Comparison of ENCODE assay signal across 10 cellular contexts in the genomic region with DNA sequence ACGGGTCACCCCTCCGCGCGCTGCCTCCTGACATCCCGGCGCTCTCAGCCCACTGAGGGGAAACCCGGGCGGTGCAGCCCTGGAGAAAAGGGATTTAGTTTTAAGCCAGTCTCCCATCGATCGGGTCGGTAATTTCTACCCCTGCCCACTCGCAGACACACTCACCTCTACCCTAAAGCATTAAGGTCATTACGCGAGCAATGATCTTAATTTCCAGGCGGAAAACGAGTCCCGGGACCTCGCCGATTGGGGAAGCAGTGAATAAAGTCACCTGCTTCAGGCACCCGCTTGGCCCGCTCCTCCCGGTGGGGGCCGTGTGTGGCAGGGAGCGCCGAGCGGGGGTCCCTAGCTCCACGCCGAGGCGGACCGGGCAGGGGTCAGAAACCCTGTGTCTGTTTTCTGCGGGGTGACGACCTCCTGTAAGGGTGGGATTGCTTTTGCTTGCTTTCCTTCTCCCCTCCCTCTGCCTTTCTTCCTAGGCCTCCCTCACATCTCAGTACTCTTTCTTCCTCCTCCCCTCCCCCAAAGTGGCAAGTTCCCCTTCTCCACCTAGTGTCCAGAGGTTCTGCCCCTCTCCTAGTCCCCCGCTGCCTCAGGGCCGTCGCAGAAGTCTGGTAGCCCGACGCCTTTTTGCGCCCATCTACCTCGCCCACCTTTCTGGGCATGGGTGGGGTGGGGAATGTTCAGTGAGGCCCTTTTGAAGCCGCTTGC.
DNase-seq lines count a peak whose midpoint lies in the region; ATAC-seq and TF ChIP-seq lines count a peak whose summit lies in the region.
"Had no signal": no experiment of that assay in that cellular context is flagged by ENCODE, and none has a peak within 500 bp of the region (broad histone marks: within the 10 kb centered on the region; RNA-seq: fewer than 3 reads in every experiment).

No MANE protein-coding gene starts in this region.

- H3K27ac ChIP-seq in GM23248 (no peak overlapping the region), ascending aorta (peak overlapping the region; percentile 72 to 77), iPS DF 6.9 (ENCODE audit: low read length) (no peak overlapping the region), sigmoid colon (peak overlapping the region; percentile 95 to 99 (median 98))

- H2AFZ ChIP-seq in GM23248, result peak overlapping the region; percentile 75

- H3K79me2 ChIP-seq in GM23248 (ENCODE audit: insufficient read depth), result no peaks in the 10 kb centered on the region

- H3K4me1 ChIP-seq in GM23248 (ENCODE audit: insufficient read depth) (no peaks in the 10 kb centered on the region), ascending aorta (peaks cover 15 to 26% of the 10 kb centered on the region in 2 donors), iPS DF 6.9 (ENCODE audit: control insufficient read depth, insufficient read depth, low read length) (peaks cover 2% of the 10 kb centered on the region; the same call in 1 of the 2 replicates), sigmoid colon (peaks cover 0 to 46% (median 37%) of the 10 kb centered on the region in 4 donors)

- H3K4me2 ChIP-seq in GM23248 (ENCODE audit: unreplicated experiment), result peak overlapping the region; percentile 95

- in situ Hi-C loops in GM23248 (cut with MboI), result no loop called here

- no peak for DNase-seq in GM23248
- peak in 1 of 2 donors; percentile 68 for DNase-seq in ascending aorta (ENCODE audit: low spot score in 2 of 2)
- DNase-seq in iPS DF 6.9 (ENCODE audit: low read depth, low spot score), result no peak
- DNase-seq in sigmoid colon, result peak; percentile 82
- DNase-seq in NCI-H1417 treated with DMSO at 0.1 percent for 48 hours (lab: John Stamatoyannopoulos, UW), result no peak
- no peak for DNase-seq in NCI-H1930 (lab: John Stamatoyannopoulos, UW)
- DNase-seq: activated CD8-positive, alpha-beta memory T cell treated with anti-CD3 and anti-CD28 coated beads, Interleukin-2, amount 50 U/mL, for 48 hours; NCI-H446 treated with DMSO at 0.1 percent for 48 hours had no signal

- 65 to 73% methylated on average over 36 to 40 of the region's 40 CpGs for WGBS in GM23248 (ENCODE audit: low coverage in 1 of 2, low lambda C conversion rate in 2 of 2, missing lambda C conversion rate in 2 of 2), 2 experiments
- WGBS in iPS DF 6.9 (ENCODE audit: insufficient coverage, insufficient read length), result no CpG with 5 or more reads among the region's 40 CpGs
- WGBS in sigmoid colon, 2 donors, result 3 to 6% methylated on average over 40 of the region's 40 CpGs

- intact Hi-C loops in ascending aorta (cut with DNase I) (loop anchor here (2.0 to 10.0 kb wide), 9 partner anchors 15 to 1455 kb away; partner anchors contain the start of gene ETAA1), sigmoid colon (cut with DNase I) (loop anchor here (2.0 to 10.0 kb wide), 9 partner anchors 275 to 1457 kb away; partner anchors contain the start of gene ETAA1)

- TF ChIP-seq CTCF in ascending aorta (IDR thresholded peaks at IDR 0.05) (peak in 1 of 3 experiments; percentile 13), sigmoid colon (IDR thresholded peaks at IDR 0.05) (no peak)

- peaks cover 17% of the 10 kb centered on the region for H3K27me3 ChIP-seq in GM23248 (replicated peaks; ENCODE audit: insufficient read depth)
- H3K27me3 ChIP-seq in ascending aorta, result peaks cover 21% of the 10 kb centered on the region
- H3K27me3 ChIP-seq in iPS DF 6.9 (ENCODE audit: control insufficient read depth, insufficient read depth, low read length), result peaks cover 50% of the 10 kb centered on the region
- peaks cover 0 to 3% (median 3%) of the 10 kb centered on the region in 3 donors for H3K27me3 ChIP-seq in sigmoid colon

- H3K4me3 ChIP-seq in GM23248, result peak overlapping the region; percentile 89
- peak overlapping the region; percentile 82 to 86 for H3K4me3 ChIP-seq in ascending aorta
- peak overlapping the region; percentile 23; the same call in 1 of the 2 replicates for H3K4me3 ChIP-seq in iPS DF 6.9 (ENCODE audit: low read length)
- H3K4me3 ChIP-seq in sigmoid colon, result peak overlapping the region; percentile 52 to 73 (median 68)

- no peaks in the 10 kb centered on the region for H3K9me2 ChIP-seq in GM23248 (ENCODE audit: insufficient read depth)

- H3K9ac ChIP-seq in GM23248, result peak overlapping the region; percentile 86; the same call in 1 of the 2 replicates

- H3K36me3 ChIP-seq in GM23248 (ENCODE audit: low read depth) (0 out of 2 replicates have a peak, but pooled peaks cover under 1% of the 10 kb centered on the region), ascending aorta (no peaks in the 10 kb centered on the region), iPS DF 6.9 (ENCODE audit: control insufficient read depth, insufficient read depth, low read length) (no peaks in the 10 kb centered on the region), sigmoid colon (peaks cover 0 to under 1% (median 0%) of the 10 kb centered on the region in 4 donors)

- no peaks in the 10 kb centered on the region for H3K9me3 ChIP-seq in GM23248 (ENCODE audit: low read depth)
- no peaks in the 10 kb centered on the region for H3K9me3 ChIP-seq in ascending aorta
- H3K9me3 ChIP-seq in iPS DF 6.9 (ENCODE audit: control insufficient read depth, insufficient read depth, low read length), result no peaks in the 10 kb centered on the region
- no peaks in the 10 kb centered on the region for H3K9me3 ChIP-seq in sigmoid colon

- no peak for TF ChIP-seq POLR2A in sigmoid colon (IDR thresholded peaks at IDR 0.05)

- H3F3A ChIP-seq in GM23248 (ENCODE audit: insufficient read depth), result no peaks in the 10 kb centered on the region; the same call in 1 of the 2 replicates

- no peak for TF ChIP-seq EP300 in sigmoid colon (IDR thresholded peaks at IDR 0.05)

- no peak for ATAC-seq in GM18519 (IDR thresholded peaks at IDR 0.05; ENCODE audit: low FRiP score, unreplicated experiment)
- ATAC-seq in GM19035 (IDR thresholded peaks at IDR 0.05; ENCODE audit: unreplicated experiment), result no peak

- H4K20me1 ChIP-seq in GM23248 (ENCODE audit: insufficient read depth), result no peaks in the 10 kb centered on the region

Comparison
In these comparisons a context has a peak if more than half of its experiments do, and no peak if none do; other contexts are left out.
1. H3K27ac ChIP-seq: peak in ascending aorta (2 of 2) and sigmoid colon (4 of 4); none in GM23248 (single experiment) and iPS DF 6.9 (single experiment).
2. H3K4me3 ChIP-seq: peak in every context shown above with its lines; median percentile 89 in GM23248; 84 in ascending aorta; 68 in sigmoid colon; 23 in iPS DF 6.9.